8 cellular contexts compared by ENCODE assay signal in the genomic region with DNA sequence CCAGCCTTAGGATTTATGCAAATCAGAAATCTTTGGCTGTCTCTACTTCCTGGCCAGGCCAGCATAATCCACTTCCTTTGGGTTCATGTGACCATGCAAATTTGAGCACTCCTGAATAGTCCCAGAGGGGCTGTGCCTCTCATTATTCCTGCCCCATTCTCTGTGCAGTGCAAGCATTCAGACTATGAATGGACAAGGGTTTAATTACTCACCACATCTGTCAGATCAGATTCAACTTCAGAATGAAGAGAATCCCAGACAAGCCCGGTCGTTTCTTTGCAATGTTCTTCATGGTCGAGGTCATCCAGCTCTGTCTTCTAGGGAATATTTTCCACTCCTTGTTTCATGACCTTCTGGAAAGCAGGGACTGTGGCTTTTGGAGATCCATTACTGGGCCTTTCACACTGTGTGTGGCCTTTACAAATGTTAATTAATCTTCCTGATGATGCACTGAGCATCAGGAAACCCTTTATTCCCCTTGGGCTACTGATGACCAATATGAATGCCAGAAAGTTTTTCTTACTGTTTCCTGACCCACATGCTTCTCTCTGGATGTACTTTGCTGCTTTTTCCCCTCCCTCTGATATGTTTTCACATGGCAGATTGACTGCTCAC.
DNase-seq lines count a peak whose midpoint lies in the region; ATAC-seq and TF ChIP-seq lines count a peak whose summit lies in the region.

No MANE protein-coding gene starts in this region.

- no peaks in the 10 kb centered on the region for H3K27me3 Mint-ChIP-seq in WTC11 (ENCODE audit: low read depth)

- POLR2A ChIA-PET in WTC11 (lab: Charles Lee) = no interaction called here

- H3K9me3 Mint-ChIP-seq in WTC11 = no peaks in the 10 kb centered on the region; the same call in 1 of the 2 replicates

- no peak for TF ChIP-seq CTCF in WTC11 (IDR thresholded peaks at IDR 0.05)

- CTCF ChIA-PET in WTC11 (lab: Charles Lee) = no interaction called here

- H3K4me3 Mint-ChIP-seq in WTC11 = peak overlapping the region; percentile 38

- peaks cover 64% of the 10 kb centered on the region for H3K4me1 Mint-ChIP-seq in WTC11

- H3K36me3 Mint-ChIP-seq in WTC11 = no peaks in the 10 kb centered on the region

- ATAC-seq in HG03196 (IDR thresholded peaks at IDR 0.05; ENCODE audit: unreplicated experiment) (peak; percentile 62), WTC11 (peak; percentile 69), HG03159 (IDR thresholded peaks at IDR 0.05; ENCODE audit: unreplicated experiment) (no peak), GM18511 (IDR thresholded peaks at IDR 0.05; ENCODE audit: unreplicated experiment) (no peak), HG02938 (IDR thresholded peaks at IDR 0.05; ENCODE audit: unreplicated experiment) (no peak), HG02623 (IDR thresholded peaks at IDR 0.05; ENCODE audit: unreplicated experiment) (no peak)

- peak; percentile 18 for DNase-seq in DMS79 treated with DMSO at 0.1 percent for 48 hours (lab: John Stamatoyannopoulos, UW)
- no peak for DNase-seq in WTC11 (ENCODE audit: low spot score)
- peak; percentile 29 for DNase-seq in medulla oblongata (ENCODE audit: extremely low spot score)

- peak overlapping the region; percentile 96 for H3K27ac Mint-ChIP-seq in WTC11

TF ChIP-seq in WTC11, 78 proteins besides CTCF, POLR2A, EP300 and RAD21:
- TF ChIP-seq ZNF219 (CRISPR knock-in tag; IDR thresholded peaks at IDR 0.05; ENCODE audit: borderline replicate concordance) = no peak
- TF ChIP-seq, protein P1, sequence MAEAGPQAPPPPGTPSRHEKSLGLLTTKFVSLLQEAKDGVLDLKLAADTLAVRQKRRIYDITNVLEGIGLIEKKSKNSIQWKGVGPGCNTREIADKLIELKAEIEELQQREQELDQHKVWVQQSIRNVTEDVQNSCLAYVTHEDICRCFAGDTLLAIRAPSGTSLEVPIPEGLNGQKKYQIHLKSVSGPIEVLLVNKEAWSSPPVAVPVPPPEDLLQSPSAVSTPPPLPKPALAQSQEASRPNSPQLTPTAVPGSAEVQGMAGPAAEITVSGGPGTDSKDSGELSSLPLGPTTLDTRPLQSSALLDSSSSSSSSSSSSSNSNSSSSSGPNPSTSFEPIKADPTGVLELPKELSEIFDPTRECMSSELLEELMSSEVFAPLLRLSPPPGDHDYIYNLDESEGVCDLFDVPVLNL (CRISPR knock-in tag; IDR thresholded peaks at IDR 0.05; ENCODE audit: borderline replicate concordance, low read depth) = no peak
- TF ChIP-seq, protein P2, sequence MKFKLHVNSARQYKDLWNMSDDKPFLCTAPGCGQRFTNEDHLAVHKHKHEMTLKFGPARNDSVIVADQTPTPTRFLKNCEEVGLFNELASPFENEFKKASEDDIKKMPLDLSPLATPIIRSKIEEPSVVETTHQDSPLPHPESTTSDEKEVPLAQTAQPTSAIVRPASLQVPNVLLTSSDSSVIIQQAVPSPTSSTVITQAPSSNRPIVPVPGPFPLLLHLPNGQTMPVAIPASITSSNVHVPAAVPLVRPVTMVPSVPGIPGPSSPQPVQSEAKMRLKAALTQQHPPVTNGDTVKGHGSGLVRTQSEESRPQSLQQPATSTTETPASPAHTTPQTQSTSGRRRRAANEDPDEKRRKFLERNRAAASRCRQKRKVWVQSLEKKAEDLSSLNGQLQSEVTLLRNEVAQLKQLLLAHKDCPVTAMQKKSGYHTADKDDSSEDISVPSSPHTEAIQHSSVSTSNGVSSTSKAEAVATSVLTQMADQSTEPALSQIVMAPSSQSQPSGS (CRISPR knock-in tag; IDR thresholded peaks at IDR 0.05; ENCODE audit: borderline replicate concordance, low read depth) = no peak
- TF ChIP-seq, protein P3, sequence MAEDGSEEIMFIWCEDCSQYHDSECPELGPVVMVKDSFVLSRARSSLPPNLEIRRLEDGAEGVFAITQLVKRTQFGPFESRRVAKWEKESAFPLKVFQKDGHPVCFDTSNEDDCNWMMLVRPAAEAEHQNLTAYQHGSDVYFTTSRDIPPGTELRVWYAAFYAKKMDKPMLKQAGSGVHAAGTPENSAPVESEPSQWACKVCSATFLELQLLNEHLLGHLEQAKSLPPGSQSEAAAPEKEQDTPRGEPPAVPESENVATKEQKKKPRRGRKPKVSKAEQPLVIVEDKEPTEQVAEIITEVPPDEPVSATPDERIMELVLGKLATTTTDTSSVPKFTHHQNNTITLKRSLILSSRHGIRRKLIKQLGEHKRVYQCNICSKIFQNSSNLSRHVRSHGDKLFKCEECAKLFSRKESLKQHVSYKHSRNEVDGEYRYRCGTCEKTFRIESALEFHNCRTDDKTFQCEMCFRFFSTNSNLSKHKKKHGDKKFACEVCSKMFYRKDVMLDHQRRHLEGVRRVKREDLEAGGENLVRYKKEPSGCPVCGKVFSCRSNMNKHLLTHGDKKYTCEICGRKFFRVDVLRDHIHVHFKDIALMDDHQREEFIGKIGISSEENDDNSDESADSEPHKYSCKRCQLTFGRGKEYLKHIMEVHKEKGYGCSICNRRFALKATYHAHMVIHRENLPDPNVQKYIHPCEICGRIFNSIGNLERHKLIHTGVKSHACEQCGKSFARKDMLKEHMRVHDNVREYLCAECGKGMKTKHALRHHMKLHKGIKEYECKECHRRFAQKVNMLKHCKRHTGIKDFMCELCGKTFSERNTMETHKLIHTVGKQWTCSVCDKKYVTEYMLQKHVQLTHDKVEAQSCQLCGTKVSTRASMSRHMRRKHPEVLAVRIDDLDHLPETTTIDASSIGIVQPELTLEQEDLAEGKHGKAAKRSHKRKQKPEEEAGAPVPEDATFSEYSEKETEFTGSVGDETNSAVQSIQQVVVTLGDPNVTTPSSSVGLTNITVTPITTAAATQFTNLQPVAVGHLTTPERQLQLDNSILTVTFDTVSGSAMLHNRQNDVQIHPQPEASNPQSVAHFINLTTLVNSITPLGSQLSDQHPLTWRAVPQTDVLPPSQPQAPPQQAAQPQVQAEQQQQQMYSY (CRISPR knock-in tag; IDR thresholded peaks at IDR 0.05) = peak; percentile 49; the same call in 1 of the 2 replicates
- TF ChIP-seq, protein P4, sequence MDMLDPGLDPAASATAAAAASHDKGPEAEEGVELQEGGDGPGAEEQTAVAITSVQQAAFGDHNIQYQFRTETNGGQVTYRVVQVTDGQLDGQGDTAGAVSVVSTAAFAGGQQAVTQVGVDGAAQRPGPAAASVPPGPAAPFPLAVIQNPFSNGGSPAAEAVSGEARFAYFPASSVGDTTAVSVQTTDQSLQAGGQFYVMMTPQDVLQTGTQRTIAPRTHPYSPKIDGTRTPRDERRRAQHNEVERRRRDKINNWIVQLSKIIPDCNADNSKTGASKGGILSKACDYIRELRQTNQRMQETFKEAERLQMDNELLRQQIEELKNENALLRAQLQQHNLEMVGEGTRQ (CRISPR knock-in tag; IDR thresholded peaks at IDR 0.05) = peak; percentile 36; the same call in 1 of the 2 replicates
- TF ChIP-seq, protein P5, sequence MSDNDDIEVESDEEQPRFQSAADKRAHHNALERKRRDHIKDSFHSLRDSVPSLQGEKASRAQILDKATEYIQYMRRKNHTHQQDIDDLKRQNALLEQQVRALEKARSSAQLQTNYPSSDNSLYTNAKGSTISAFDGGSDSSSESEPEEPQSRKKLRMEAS (CRISPR knock-in tag; IDR thresholded peaks at IDR 0.05) = no peak
- TF ChIP-seq, protein P6, sequence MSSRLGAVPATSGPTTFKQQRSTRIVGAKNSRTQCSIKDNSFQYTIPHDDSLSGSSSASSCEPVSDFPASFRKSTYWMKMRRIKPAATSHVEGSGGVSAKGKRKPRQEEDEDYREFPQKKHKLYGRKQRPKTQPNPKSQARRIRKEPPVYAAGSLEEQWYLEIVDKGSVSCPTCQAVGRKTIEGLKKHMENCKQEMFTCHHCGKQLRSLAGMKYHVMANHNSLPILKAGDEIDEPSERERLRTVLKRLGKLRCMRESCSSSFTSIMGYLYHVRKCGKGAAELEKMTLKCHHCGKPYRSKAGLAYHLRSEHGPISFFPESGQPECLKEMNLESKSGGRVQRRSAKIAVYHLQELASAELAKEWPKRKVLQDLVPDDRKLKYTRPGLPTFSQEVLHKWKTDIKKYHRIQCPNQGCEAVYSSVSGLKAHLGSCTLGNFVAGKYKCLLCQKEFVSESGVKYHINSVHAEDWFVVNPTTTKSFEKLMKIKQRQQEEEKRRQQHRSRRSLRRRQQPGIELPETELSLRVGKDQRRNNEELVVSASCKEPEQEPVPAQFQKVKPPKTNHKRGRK (CRISPR knock-in tag; IDR thresholded peaks at IDR 0.05; ENCODE audit: borderline replicate concordance) = no peak
TF ChIP-seq in WTC11: peak in this region for 2.

Comparison
In these comparisons a context has a peak if more than half of its experiments do, and no peak if none do; other contexts are left out.
1. ATAC-seq: peak in HG03196 (single experiment) and WTC11 (single experiment); none in HG03159 (single experiment), GM18511 (single experiment), HG02938 (single experiment) and HG02623 (single experiment).